Comparison of ENCODE assay signal across 12 cellular contexts in the genomic region with DNA sequence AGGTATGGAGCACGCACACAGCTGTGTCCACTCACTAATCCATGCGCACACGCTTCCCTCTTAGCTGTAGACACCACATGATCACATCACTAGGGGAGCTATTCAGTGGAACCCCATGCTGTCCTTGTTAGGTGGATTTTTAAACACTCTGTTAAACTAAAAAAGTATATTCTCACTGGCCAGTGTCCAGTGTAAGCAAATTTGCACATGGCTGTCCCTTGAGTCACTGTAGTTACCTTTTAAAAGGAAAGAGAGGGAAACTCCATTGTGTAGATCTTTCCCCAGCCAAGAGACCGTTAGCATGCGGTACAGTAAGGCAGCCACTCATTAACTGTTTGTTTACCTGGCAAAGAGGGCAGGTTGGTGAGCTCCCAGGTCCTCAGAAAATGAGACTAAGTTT.
DNase-seq lines count a peak whose midpoint lies in the region; ATAC-seq and TF ChIP-seq lines count a peak whose summit lies in the region.
"Had no signal": no experiment of that assay in that cellular context is flagged by ENCODE, and none has a peak within 500 bp of the region (broad histone marks: within the 10 kb centered on the region; RNA-seq: fewer than 3 reads in every experiment).

No MANE protein-coding gene starts in this region.

- H2BK15ac ChIP-seq in H9 (ENCODE audit: low read depth, low read length) = no peak overlapping the region

- no peak overlapping the region for H4K5ac ChIP-seq in H9 (ENCODE audit: insufficient read length, low read depth, low read length)

- no peak overlapping the region for H2BK120ac ChIP-seq in H9 (ENCODE audit: low read depth, low read length, poor library complexity, severe bottlenecking)

- peaks cover 15 to 30% (median 25%) of the 10 kb centered on the region in 3 experiments for H3K36me3 Mint-ChIP-seq in H9 (ENCODE audit: insufficient read depth in 1 of 3, low read depth in 3 of 3)
- H3K36me3 Mint-ChIP-seq: activated naive CD4-positive, alpha-beta T cell treated with anti-CD3 and anti-CD28 coated beads, Interleukin-2, amount 50 U/mL, for 72 hours had no signal

- H2AFZ ChIP-seq in H9 (ENCODE audit: low read length) (no peak overlapping the region), hepatocyte (no peak overlapping the region)

- H3K9ac ChIP-seq in H9 (ENCODE audit: extremely low read depth, insufficient read length, low read length) = no peak overlapping the region

- H3K23me2 ChIP-seq in H9 (ENCODE audit: insufficient read length, low read depth, low read length, poor library complexity, severe bottlenecking) = no peaks in the 10 kb centered on the region

- H3K9me3 Mint-ChIP-seq in H9 = peaks cover 13 to 15% of the 10 kb centered on the region in 2 experiments
- H3K9me3 Mint-ChIP-seq: activated naive CD4-positive, alpha-beta T cell treated with anti-CD3 and anti-CD28 coated beads, Interleukin-2, amount 50 U/mL, for 72 hours had no signal

- H4K91ac ChIP-seq in H9 (ENCODE audit: insufficient read length, low read depth, low read length) = no peak overlapping the region

- no peak overlapping the region for H3K4me3 Mint-ChIP-seq in H9
- H3K4me3 Mint-ChIP-seq: B cell, T-helper 17 cell had no signal

- H3K56ac ChIP-seq in H9 (ENCODE audit: insufficient read length, low read depth, low read length) = no peak overlapping the region

- no CpG with 5 or more reads among the region's 5 CpGs for WGBS in H9 (ENCODE audit: extremely low coverage, insufficient read length, low lambda C conversion rate)
- 68% methylated on average over 5 of the region's 5 CpGs for WGBS in hepatocyte (ENCODE audit: low lambda C conversion rate, missing lambda C conversion rate)

- H3K23ac ChIP-seq in H9 (ENCODE audit: insufficient read length, low read depth, low read length) = no peak overlapping the region

- TF ChIP-seq CTCF in 22Rv1 (IDR thresholded peaks at IDR 0.05) (no peak), H9 (conservative IDR thresholded peaks at IDR 0.05) (0 out of 3 replicates have a peak, but pooled peaks have one; percentile 11), VCaP (conservative IDR thresholded peaks at IDR 0.05) (no peak), hepatocyte (IDR thresholded peaks at IDR 0.05; ENCODE audit: poor library complexity) (no peak)

- H3K27ac Mint-ChIP-seq in H9 = no peak overlapping the region
- H3K27ac Mint-ChIP-seq: activated naive CD4-positive, alpha-beta T cell treated with anti-CD3 and anti-CD28 coated beads, Interleukin-2, amount 50 U/mL, for 72 hours; B cell; T-helper 17 cell had no signal

- DNase-seq in H9 = no peak
- no peak for DNase-seq in hepatocyte (ENCODE audit: low spot score)
- no peak for DNase-seq in SK-N-DZ (ENCODE audit: low spot score)
- DNase-seq in T-helper 2 cell = no peak
- DNase-seq in NCI-H1417 treated with DMSO at 0.1 percent for 48 hours (lab: John Stamatoyannopoulos, UW) = no peak
- DNase-seq: left ventricle myocardium inferior, T-helper 17 cell had no signal

- H3K18ac ChIP-seq in H9 (ENCODE audit: insufficient read length, low read depth, low read length) = no peak overlapping the region

- H3K36me3 ChIP-seq in hepatocyte (replicated peaks; ENCODE audit: insufficient read depth, low read depth) = no peaks in the 10 kb centered on the region

- no peak for ATAC-seq in HG02884 (IDR thresholded peaks at IDR 0.05; ENCODE audit: unreplicated experiment)
- ATAC-seq: activated naive CD4-positive, alpha-beta T cell treated with anti-CD3 and anti-CD28 coated beads, Interleukin-2, amount 50 U/mL, for 72 hours; T-helper 17 cell had no signal

- no peak overlapping the region for H3K14ac ChIP-seq in H9 (ENCODE audit: insufficient read depth, low read length)

- no peak overlapping the region for H2BK12ac ChIP-seq in H9 (ENCODE audit: insufficient read length, low read depth, low read length)

- H3K4me3 ChIP-seq in hepatocyte = no peak overlapping the region
- H3K4me3 ChIP-seq: left ventricle myocardium inferior had no signal

- no peaks in the 10 kb centered on the region for H3K79me1 ChIP-seq in H9 (ENCODE audit: insufficient read depth, low read depth, low read length, poor library complexity, severe bottlenecking)

- no peaks in the 10 kb centered on the region for H3K27me3 Mint-ChIP-seq in H9 (ENCODE audit: low read depth)
- H3K27me3 Mint-ChIP-seq: B cell had no signal

- H3K4me1 ChIP-seq in H9 (ENCODE audit: insufficient read depth, low read length) = no peaks in the 10 kb centered on the region; the same call in 1 of the 2 replicates
- peaks cover 9% of the 10 kb centered on the region for H3K4me1 ChIP-seq in hepatocyte (ENCODE audit: insufficient read depth)
- H3K4me1 ChIP-seq: left ventricle myocardium inferior had no signal

- H2AK5ac ChIP-seq in H9 (ENCODE audit: insufficient read length, low read length) = no peak overlapping the region

- no peak overlapping the region for H2BK20ac ChIP-seq in H9 (ENCODE audit: low read depth, low read length, poor library complexity, severe bottlenecking)

- H3K79me2 ChIP-seq in H9 (ENCODE audit: insufficient read depth, low read length) (no peaks in the 10 kb centered on the region), hepatocyte (no peaks in the 10 kb centered on the region)

- H4K20me1 ChIP-seq in H9 (ENCODE audit: control insufficient read depth, insufficient read depth, insufficient read length) = no peaks in the 10 kb centered on the region
- H4K20me1 ChIP-seq in hepatocyte (ENCODE audit: insufficient read depth, poor library complexity, severe bottlenecking) = no peaks in the 10 kb centered on the region

- peaks cover 32 to 42% of the 10 kb centered on the region in 2 experiments for H3K4me1 Mint-ChIP-seq in H9
- H3K4me1 Mint-ChIP-seq: B cell had no signal

- H3K27ac ChIP-seq in 22Rv1 (peak overlapping the region; percentile 64; the same call in 1 of the 2 replicates), H9 (ENCODE audit: insufficient read length, low read depth, low read length) (no peak overlapping the region), VCaP (peak overlapping the region; percentile 30), hepatocyte (peak overlapping the region; percentile 78)
- H3K27ac ChIP-seq: left ventricle myocardium inferior had no signal

- H3K4me2 ChIP-seq in H9 (ENCODE audit: insufficient read depth, insufficient read length, low read length) = no peak overlapping the region
- no peak overlapping the region for H3K4me2 ChIP-seq in hepatocyte

- H3K4ac ChIP-seq in H9 (ENCODE audit: low read depth, low read length) = no peak overlapping the region

- no peaks in the 10 kb centered on the region for H3K27me3 ChIP-seq in H9 (ENCODE audit: insufficient read depth, low read length)
- H3K27me3 ChIP-seq in hepatocyte = no peaks in the 10 kb centered on the region

- no peaks in the 10 kb centered on the region for H3K9me2 ChIP-seq in hepatocyte (replicated peaks; ENCODE audit: insufficient read depth)

- no peak overlapping the region for H4K8ac ChIP-seq in H9 (replicated peaks; ENCODE audit: insufficient read length, low read depth, low read length)

- no peaks in the 10 kb centered on the region for H3K9me3 ChIP-seq in H9 (ENCODE audit: control insufficient read depth, low read depth, low read length)
- no peaks in the 10 kb centered on the region for H3K9me3 ChIP-seq in hepatocyte (ENCODE audit: low read depth)

- H3T11ph ChIP-seq in H9 (ENCODE audit: low read length) = no peak overlapping the region

- no peak overlapping the region for H2BK5ac ChIP-seq in H9 (ENCODE audit: insufficient read length, low read length)
